Comparison of ENCODE assay signal across 2 cellular contexts in genomic region chr13:113965383-113965874, GRCh38.
TF ChIP-seq lines count a peak whose summit lies in the region.

No MANE protein-coding gene starts in this region.

TF ChIP-seq in HepG2, 621 proteins besides CTCF, POLR2A, EP300 and RAD21:
- TF ChIP-seq RXRB (CRISPR knock-in tag; IDR thresholded peaks at IDR 0.05; ENCODE audit: borderline replicate concordance) (no peak), CREB1 (IDR thresholded peaks at IDR 0.05) (peak; percentile 94), CREB1 (CRISPR knock-in tag; IDR thresholded peaks at IDR 0.05) (no peak)

TF ChIP-seq in H1, 55 proteins besides CTCF, POLR2A, EP300 and RAD21:
- TF ChIP-seq TCF12 (IDR thresholded peaks at IDR 0.05; ENCODE audit: low read depth, low read length) (no peak), E2F6 (IDR thresholded peaks at IDR 0.05) (no peak), TAF1 (IDR thresholded peaks at IDR 0.05; ENCODE audit: low read depth, low read length) (no peak), SRF (IDR thresholded peaks at IDR 0.05; ENCODE audit: low read depth, low read length) (no peak)
- TF ChIP-seq, protein P1, sequence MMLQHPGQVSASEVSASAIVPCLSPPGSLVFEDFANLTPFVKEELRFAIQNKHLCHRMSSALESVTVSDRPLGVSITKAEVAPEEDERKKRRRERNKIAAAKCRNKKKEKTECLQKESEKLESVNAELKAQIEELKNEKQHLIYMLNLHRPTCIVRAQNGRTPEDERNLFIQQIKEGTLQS (IDR thresholded peaks at IDR 0.05; ENCODE audit: insufficient read depth, low read depth, low read length), result no peak
- TF ChIP-seq, protein P2, sequence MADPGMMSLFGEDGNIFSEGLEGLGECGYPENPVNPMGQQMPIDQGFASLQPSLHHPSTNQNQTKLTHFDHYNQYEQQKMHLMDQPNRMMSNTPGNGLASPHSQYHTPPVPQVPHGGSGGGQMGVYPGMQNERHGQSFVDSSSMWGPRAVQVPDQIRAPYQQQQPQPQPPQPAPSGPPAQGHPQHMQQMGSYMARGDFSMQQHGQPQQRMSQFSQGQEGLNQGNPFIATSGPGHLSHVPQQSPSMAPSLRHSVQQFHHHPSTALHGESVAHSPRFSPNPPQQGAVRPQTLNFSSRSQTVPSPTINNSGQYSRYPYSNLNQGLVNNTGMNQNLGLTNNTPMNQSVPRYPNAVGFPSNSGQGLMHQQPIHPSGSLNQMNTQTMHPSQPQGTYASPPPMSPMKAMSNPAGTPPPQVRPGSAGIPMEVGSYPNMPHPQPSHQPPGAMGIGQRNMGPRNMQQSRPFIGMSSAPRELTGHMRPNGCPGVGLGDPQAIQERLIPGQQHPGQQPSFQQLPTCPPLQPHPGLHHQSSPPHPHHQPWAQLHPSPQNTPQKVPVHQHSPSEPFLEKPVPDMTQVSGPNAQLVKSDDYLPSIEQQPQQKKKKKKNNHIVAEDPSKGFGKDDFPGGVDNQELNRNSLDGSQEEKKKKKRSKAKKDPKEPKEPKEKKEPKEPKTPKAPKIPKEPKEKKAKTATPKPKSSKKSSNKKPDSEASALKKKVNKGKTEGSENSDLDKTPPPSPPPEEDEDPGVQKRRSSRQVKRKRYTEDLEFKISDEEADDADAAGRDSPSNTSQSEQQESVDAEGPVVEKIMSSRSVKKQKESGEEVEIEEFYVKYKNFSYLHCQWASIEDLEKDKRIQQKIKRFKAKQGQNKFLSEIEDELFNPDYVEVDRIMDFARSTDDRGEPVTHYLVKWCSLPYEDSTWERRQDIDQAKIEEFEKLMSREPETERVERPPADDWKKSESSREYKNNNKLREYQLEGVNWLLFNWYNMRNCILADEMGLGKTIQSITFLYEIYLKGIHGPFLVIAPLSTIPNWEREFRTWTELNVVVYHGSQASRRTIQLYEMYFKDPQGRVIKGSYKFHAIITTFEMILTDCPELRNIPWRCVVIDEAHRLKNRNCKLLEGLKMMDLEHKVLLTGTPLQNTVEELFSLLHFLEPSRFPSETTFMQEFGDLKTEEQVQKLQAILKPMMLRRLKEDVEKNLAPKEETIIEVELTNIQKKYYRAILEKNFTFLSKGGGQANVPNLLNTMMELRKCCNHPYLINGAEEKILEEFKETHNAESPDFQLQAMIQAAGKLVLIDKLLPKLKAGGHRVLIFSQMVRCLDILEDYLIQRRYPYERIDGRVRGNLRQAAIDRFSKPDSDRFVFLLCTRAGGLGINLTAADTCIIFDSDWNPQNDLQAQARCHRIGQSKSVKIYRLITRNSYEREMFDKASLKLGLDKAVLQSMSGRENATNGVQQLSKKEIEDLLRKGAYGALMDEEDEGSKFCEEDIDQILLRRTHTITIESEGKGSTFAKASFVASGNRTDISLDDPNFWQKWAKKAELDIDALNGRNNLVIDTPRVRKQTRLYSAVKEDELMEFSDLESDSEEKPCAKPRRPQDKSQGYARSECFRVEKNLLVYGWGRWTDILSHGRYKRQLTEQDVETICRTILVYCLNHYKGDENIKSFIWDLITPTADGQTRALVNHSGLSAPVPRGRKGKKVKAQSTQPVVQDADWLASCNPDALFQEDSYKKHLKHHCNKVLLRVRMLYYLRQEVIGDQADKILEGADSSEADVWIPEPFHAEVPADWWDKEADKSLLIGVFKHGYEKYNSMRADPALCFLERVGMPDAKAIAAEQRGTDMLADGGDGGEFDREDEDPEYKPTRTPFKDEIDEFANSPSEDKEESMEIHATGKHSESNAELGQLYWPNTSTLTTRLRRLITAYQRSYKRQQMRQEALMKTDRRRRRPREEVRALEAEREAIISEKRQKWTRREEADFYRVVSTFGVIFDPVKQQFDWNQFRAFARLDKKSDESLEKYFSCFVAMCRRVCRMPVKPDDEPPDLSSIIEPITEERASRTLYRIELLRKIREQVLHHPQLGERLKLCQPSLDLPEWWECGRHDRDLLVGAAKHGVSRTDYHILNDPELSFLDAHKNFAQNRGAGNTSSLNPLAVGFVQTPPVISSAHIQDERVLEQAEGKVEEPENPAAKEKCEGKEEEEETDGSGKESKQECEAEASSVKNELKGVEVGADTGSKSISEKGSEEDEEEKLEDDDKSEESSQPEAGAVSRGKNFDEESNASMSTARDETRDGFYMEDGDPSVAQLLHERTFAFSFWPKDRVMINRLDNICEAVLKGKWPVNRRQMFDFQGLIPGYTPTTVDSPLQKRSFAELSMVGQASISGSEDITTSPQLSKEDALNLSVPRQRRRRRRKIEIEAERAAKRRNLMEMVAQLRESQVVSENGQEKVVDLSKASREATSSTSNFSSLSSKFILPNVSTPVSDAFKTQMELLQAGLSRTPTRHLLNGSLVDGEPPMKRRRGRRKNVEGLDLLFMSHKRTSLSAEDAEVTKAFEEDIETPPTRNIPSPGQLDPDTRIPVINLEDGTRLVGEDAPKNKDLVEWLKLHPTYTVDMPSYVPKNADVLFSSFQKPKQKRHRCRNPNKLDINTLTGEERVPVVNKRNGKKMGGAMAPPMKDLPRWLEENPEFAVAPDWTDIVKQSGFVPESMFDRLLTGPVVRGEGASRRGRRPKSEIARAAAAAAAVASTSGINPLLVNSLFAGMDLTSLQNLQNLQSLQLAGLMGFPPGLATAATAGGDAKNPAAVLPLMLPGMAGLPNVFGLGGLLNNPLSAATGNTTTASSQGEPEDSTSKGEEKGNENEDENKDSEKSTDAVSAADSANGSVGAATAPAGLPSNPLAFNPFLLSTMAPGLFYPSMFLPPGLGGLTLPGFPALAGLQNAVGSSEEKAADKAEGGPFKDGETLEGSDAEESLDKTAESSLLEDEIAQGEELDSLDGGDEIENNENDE (IDR thresholded peaks at IDR 0.05; ENCODE audit: insufficient replicate concordance, low read length), result no peak
